16 cellular contexts compared by ENCODE assay signal in genomic region chr19:32357720-32358119, GRCh38. TPM values are rescaled to one million over a fixed set of nuclear protein-coding genes. Genes with fewer than 3 reads are reported as not detected.
A peak's percentile ranks its signal among the peaks of the same experiment; 100 is the strongest.
DNase-seq lines count a peak whose midpoint lies in the region; ATAC-seq, FAIRE-seq and TF ChIP-seq lines count a peak whose summit lies in the region.
"Had no signal": no experiment of that assay in that cellular context is flagged by ENCODE, and none has a peak within 500 bp of the region (broad histone marks: within the 10 kb centered on the region; RNA-seq: fewer than 3 reads in every experiment).

No MANE protein-coding gene starts in this region.

- no peaks in the 10 kb centered on the region for H3K4me1 Mint-ChIP-seq in astrocyte (ENCODE audit: low read depth, unreplicated experiment)

- no peaks in the 10 kb centered on the region for H3K9me2 ChIP-seq in HCT116 (ENCODE audit: insufficient read depth)

- 21% methylated on average over 2 of the region's 2 CpGs for WGBS in right lobe of liver (ENCODE audit: insufficient coverage, low coverage, low lambda C conversion rate, missing lambda C conversion rate)

- H3K36me3 ChIP-seq in HCT116 (ENCODE audit: control insufficient read depth in 1 of 2, insufficient read depth in 2 of 2, low read length in 2 of 2) (peaks cover 60 to 71% of the 10 kb centered on the region in 2 experiments; a peak in 3 of 4 replicates), astrocyte (ENCODE audit: insufficient read depth, low read length) (peaks cover 62% of the 10 kb centered on the region), right lobe of liver (peaks cover 0 to 61% (median 31%) of the 10 kb centered on the region in 4 donors)
- H3K36me3 ChIP-seq: ovary had no signal

- ATAC-seq in HCT116 (no peak), right lobe of liver (peak in 2 of 4 donors; percentile 43 to 44), HG03135 (IDR thresholded peaks at IDR 0.05; ENCODE audit: unreplicated experiment) (no peak)
- ATAC-seq: lower lobe of right lung had no signal

- no peaks in the 10 kb centered on the region for H3K9me3 Mint-ChIP-seq in astrocyte (ENCODE audit: unreplicated experiment)

- H3K36me3 Mint-ChIP-seq in astrocyte (ENCODE audit: low read depth, unreplicated experiment): peaks cover 24% of the 10 kb centered on the region

- H3K27ac ChIP-seq in C4-2B (no peak overlapping the region), HCT116 (ENCODE audit: low read depth, low read length) (no peak overlapping the region), astrocyte (ENCODE audit: low read depth, low read length) (no peak overlapping the region), right lobe of liver (no peak overlapping the region)
- H3K27ac ChIP-seq: lower lobe of right lung, ovary had no signal

- TF ChIP-seq CTCF in C4-2B (conservative IDR thresholded peaks at IDR 0.05) (peak; percentile 57), HCT116 (IDR thresholded peaks at IDR 0.05 in 2 of 3, conservative IDR thresholded peaks at IDR 0.05 in 1 of 3; ENCODE audit: borderline replicate concordance in 1 of 3, insufficient read depth in 1 of 3, low read depth in 2 of 3, low read length in 2 of 3) (peak in 2 of 3 experiments; percentile 16 to 42; a peak in 1 of 6 replicates), astrocyte (IDR thresholded peaks at IDR 0.05; ENCODE audit: insufficient read depth, low read depth, low read length) (peak; percentile 25), right lobe of liver (IDR thresholded peaks at IDR 0.05) (peak in 3 of 4 donors; percentile 9 to 41 (median 33))

- H3K79me2 ChIP-seq in HCT116 (ENCODE audit: insufficient read depth, low read length) (peaks cover 69% of the 10 kb centered on the region), astrocyte (ENCODE audit: insufficient read depth, low read length) (peaks cover 32% of the 10 kb centered on the region)

- H2AFZ ChIP-seq in HCT116 (ENCODE audit: low read depth, low read length, poor library complexity, severe bottlenecking) (no peak overlapping the region), astrocyte (ENCODE audit: low read depth, low read length) (no peak overlapping the region)

- RAD21 ChIA-PET in HCT116 (lab: Charles Lee; ENCODE audit: low non-redundant PET in 1 of 2, low total read pairs in 2 of 2, uncharacterized antibody in 2 of 2, unreplicated experiment in 2 of 2): no interaction called here

- H3K9ac ChIP-seq in HCT116 (ENCODE audit: low read length) (no peak overlapping the region), astrocyte (ENCODE audit: low read length) (no peak overlapping the region)

- H3K27me3 ChIP-seq in HCT116 (ENCODE audit: insufficient read depth, low read length) (no peaks in the 10 kb centered on the region), astrocyte (ENCODE audit: insufficient read depth, low read length) (no peaks in the 10 kb centered on the region), right lobe of liver (no peaks in the 10 kb centered on the region)
- H3K27me3 ChIP-seq: ovary had no signal

- H3K4me1 ChIP-seq in HCT116 (ENCODE audit: control insufficient read depth in 1 of 2, insufficient read depth in 2 of 2, low read length in 2 of 2) (no peaks in the 10 kb centered on the region), astrocyte (ENCODE audit: insufficient read depth, low read length) (no peaks in the 10 kb centered on the region), right lobe of liver (peaks cover 0 to 9% (median 4%) of the 10 kb centered on the region in 4 donors)

- intact Hi-C loops in HCT116 (cut with micrococcal nuclease) (no loop called here), right lobe of liver (cut with DNase I) (no loop called here)

- DNase-seq in HCT116 (ENCODE audit: low read depth, low spot score) (no peak), astrocyte (ENCODE audit: low read depth) (no peak), right lobe of liver (no peak), DMS79 treated with DMSO at 0.1 percent for 48 hours (lab: John Stamatoyannopoulos, UW) (no peak), GM12891 (ENCODE audit: insufficient read length, low spot score) (no peak), AG08396 (ENCODE audit: low spot score) (no peak)
- DNase-seq: COR-L47; effector memory CD4-positive, alpha-beta T cell; KG1; lower lobe of right lung; NCI-H2171; ovary; stimulated activated naive CD4-positive, alpha-beta T cell treated with Interleukin-2 at 50 U/mL for 16 hours had no signal

- no peak overlapping the region for H3K4me3 Mint-ChIP-seq in astrocyte (ENCODE audit: unreplicated experiment)

- H3K27me3 Mint-ChIP-seq in astrocyte (ENCODE audit: low read depth, unreplicated experiment): no peaks in the 10 kb centered on the region

- no TSS peak for BruUV-seq in HCT116 (replicated peaks; lab: Mats Ljungman, UMichigan)

- H3K27ac Mint-ChIP-seq in astrocyte (ENCODE audit: unreplicated experiment): no peak overlapping the region

- POLR2A ChIA-PET in HCT116 (lab: Charles Lee): no interaction called here

- CTCF ChIA-PET in HCT116 (lab: Charles Lee): interaction anchor here (0.9 kb wide), 1 partner anchor 39 kb away, joined by 3 read pairs; no protein-coding TSS in a partner anchor

- H3K4me3 ChIP-seq in HCT116 (replicated peaks in 1 of 2; ENCODE audit: low read depth in 1 of 2, low read length in 2 of 2) (no peak overlapping the region), astrocyte (ENCODE audit: insufficient read depth, low read depth, low read length) (no peak overlapping the region), right lobe of liver (no peak overlapping the region)
- H3K4me3 ChIP-seq: lower lobe of right lung, ovary had no signal

- peaks cover 7% of the 10 kb centered on the region; the same call in 1 of the 2 replicates for H4K20me1 ChIP-seq in HCT116 (ENCODE audit: insufficient read depth)
- H4K20me1 ChIP-seq in astrocyte (ENCODE audit: insufficient read depth, low read length): peaks cover 66% of the 10 kb centered on the region

- H3K9me3 ChIP-seq in HCT116 (ENCODE audit: control insufficient read depth in 1 of 2, insufficient read depth in 1 of 2, low read depth in 1 of 2, low read length in 2 of 2): no peaks in the 10 kb centered on the region
- H3K9me3 ChIP-seq in astrocyte (ENCODE audit: insufficient read depth, low read depth, low read length): no peaks in the 10 kb centered on the region
- H3K9me3 ChIP-seq in right lobe of liver: no peaks in the 10 kb centered on the region
- H3K9me3 ChIP-seq: lower lobe of right lung, ovary had no signal

- TF ChIP-seq POLR2A in HCT116 (IDR thresholded peaks at IDR 0.05; ENCODE audit: borderline replicate concordance, extremely low read depth, insufficient read depth, insufficient read length) (no peak), right lobe of liver (IDR thresholded peaks at IDR 0.05) (no peak), GM12891 (IDR thresholded peaks at IDR 0.05; ENCODE audit: low read depth, low read length) (no peak)

- TF ChIP-seq RAD21 in HCT116 (IDR thresholded peaks at IDR 0.05; ENCODE audit: low read depth): peak; percentile 21

- no peak for FAIRE-seq in astrocyte (lab: Jason Lieb, UNC)
- FAIRE-seq in GM12891 (lab: Jason Lieb, UNC): no peak
- FAIRE-seq: RCC 7860 had no signal

- H3K4me2 ChIP-seq in HCT116 (ENCODE audit: low read length) (no peak overlapping the region), astrocyte (ENCODE audit: low read length) (no peak overlapping the region)

TF ChIP-seq in HCT116, 20 proteins besides CTCF, POLR2A, EP300 and RAD21:
- TF ChIP-seq SP1 (IDR thresholded peaks at IDR 0.05; ENCODE audit: low read depth) (no peak), POLR2AphosphoS5 (IDR thresholded peaks at IDR 0.05; ENCODE audit: low read depth, low read length) (no peak), ZFX (IDR thresholded peaks at IDR 0.05) (no peak), TCF7L2 (IDR thresholded peaks at IDR 0.05; ENCODE audit: borderline replicate concordance, extremely low read depth, insufficient read depth, insufficient read length) (no peak), CEBPB (IDR thresholded peaks at IDR 0.05; ENCODE audit: low read depth) (no peak)

TF ChIP-seq in GM12891, 5 proteins besides CTCF, POLR2A, EP300 and RAD21:
- TF ChIP-seq POU2F2 (IDR thresholded peaks at IDR 0.05; ENCODE audit: low read depth, low read length): no peak
- no peak for TF ChIP-seq PAX5 (IDR thresholded peaks at IDR 0.05; ENCODE audit: insufficient read depth, low read length, severe bottlenecking)
- TF ChIP-seq TAF1 (IDR thresholded peaks at IDR 0.05; ENCODE audit: low read depth, low read length): no peak
- no peak for TF ChIP-seq SPI1 (IDR thresholded peaks at IDR 0.05; ENCODE audit: low read depth, low read length)
- TF ChIP-seq POLR2AphosphoS5 (IDR thresholded peaks at IDR 0.05; ENCODE audit: low read depth, low read length): no peak

RNA-seq across cellular contexts. Expression of gene ZNF507, which starts 12.3 kb away (rescaled TPM):
- total RNA-seq in HCT116 (2021; ENCODE audit: unreplicated experiment): 27.4 TPM
- 8.1 and 10.3 TPM in 2 replicates for polyA plus RNA-seq in HCT116 (2012)
- total RNA-seq in astrocyte: 12.4 and 14.7 TPM in 2 replicates
- 10 to 100 TPM in 2 of 6 experiments, 1 to 10 TPM in 4; 7.1 to 10.9 (median 9.1) TPM for total RNA-seq in right lobe of liver
- polyA plus RNA-seq in GM12891 (2012; ENCODE audit: low read depth, missing spikeins): 5.6 TPM

RNA-seq across cellular contexts. Expression of gene DPY19L3, which starts 47.9 kb away (rescaled TPM):
- total RNA-seq in HCT116 (2021; ENCODE audit: unreplicated experiment) (14.5 TPM), astrocyte (48.5 and 50.9 TPM in 2 replicates), right lobe of liver (10 to 100 TPM in 4 of 6 experiments, 1 to 10 TPM in 2; 8.0 to 13.5 (median 12.4) TPM)
- polyA plus RNA-seq in HCT116 (2012): 3.7 and 5.0 TPM in 2 replicates
- 5.4 TPM for polyA plus RNA-seq in GM12891 (2012; ENCODE audit: low read depth, missing spikeins)
